Comparison of ENCODE assay signal across 18 cellular contexts in the genomic region with DNA sequence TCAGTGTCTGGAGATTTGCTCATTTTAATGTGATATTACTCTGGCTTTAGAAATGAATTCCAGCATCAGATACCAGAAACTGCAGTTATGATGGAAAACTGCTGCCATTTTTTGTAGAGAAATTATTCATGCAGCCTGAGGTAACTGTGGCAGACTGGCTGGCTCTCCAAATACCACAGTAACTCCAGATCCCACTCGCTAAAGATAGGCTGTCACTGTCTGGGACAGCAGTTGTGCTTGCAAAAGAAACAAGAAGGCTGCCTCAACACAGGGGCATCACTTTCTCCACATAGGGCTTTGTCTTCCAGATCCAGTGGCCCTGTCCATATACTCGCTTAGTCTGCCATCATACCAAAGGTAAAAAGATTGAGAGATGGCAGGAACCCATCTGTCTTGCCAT. TPM values are rescaled to one million over a fixed set of nuclear protein-coding genes. Genes with fewer than 3 reads are reported as not detected.
DNase-seq lines count a peak whose midpoint lies in the region; ATAC-seq and TF ChIP-seq lines count a peak whose summit lies in the region.
"Had no signal": no experiment of that assay in that cellular context is flagged by ENCODE, and none has a peak within 500 bp of the region (broad histone marks: within the 10 kb centered on the region; RNA-seq: fewer than 3 reads in every experiment).

No MANE protein-coding gene starts in this region.

- no peak overlapping the region for H2BK120ac ChIP-seq in mesendoderm (ENCODE audit: low read depth, low read length)

- H3K4me1 Mint-ChIP-seq in GM23338 (peaks cover 58% of the 10 kb centered on the region), endodermal cell (peaks cover 53% of the 10 kb centered on the region)
- H3K4me1 Mint-ChIP-seq: B cell; CD4-positive, alpha-beta memory T cell had no signal

- H3K27ac Mint-ChIP-seq in GM23338 = no peak overlapping the region
- H3K27ac Mint-ChIP-seq in endodermal cell = peak overlapping the region; percentile 97
- H3K27ac Mint-ChIP-seq: B cell; CD4-positive, alpha-beta memory T cell had no signal

- no peaks in the 10 kb centered on the region; the same call in 1 of the 2 replicates for H3F3A ChIP-seq in GM23338 (replicated peaks; ENCODE audit: low read depth)
- H3F3A ChIP-seq in smooth muscle cell (ENCODE audit: low read depth) = no peaks in the 10 kb centered on the region

- no peak overlapping the region for H3K4me3 Mint-ChIP-seq in GM23338
- H3K4me3 Mint-ChIP-seq in endodermal cell = no peak overlapping the region
- H3K4me3 Mint-ChIP-seq: B cell; CD4-positive, alpha-beta memory T cell had no signal

- no peak overlapping the region for H4K8ac ChIP-seq in mesendoderm (ENCODE audit: low read depth, low read length)

- ATAC-seq in GM23338 = no peak
- ATAC-seq: HCT116 had no signal

- H3K27ac ChIP-seq in GM23338 (ENCODE audit: low read depth) (no peak overlapping the region), endodermal cell (ENCODE audit: low read depth, low read length) (no peak overlapping the region), mesendoderm (ENCODE audit: low read depth, low read length) (peak overlapping the region; percentile 75), smooth muscle cell (ENCODE audit: low read depth) (no peak overlapping the region)
- H3K27ac ChIP-seq: C4-2B, KMS-11 had no signal

- peak overlapping the region; percentile 79 for H3K56ac ChIP-seq in mesendoderm (ENCODE audit: low read length)

- H3K23ac ChIP-seq in mesendoderm (ENCODE audit: low read length) = no peak overlapping the region

- H3K27me3 ChIP-seq in GM23338 (ENCODE audit: insufficient read depth) (peaks cover 51% of the 10 kb centered on the region), endodermal cell (ENCODE audit: control insufficient read depth, insufficient read depth, low read length, poor library complexity, severe bottlenecking) (no peaks in the 10 kb centered on the region), mesendoderm (ENCODE audit: insufficient read depth, low read length, poor library complexity) (no peaks in the 10 kb centered on the region), smooth muscle cell (ENCODE audit: low read depth) (no peaks in the 10 kb centered on the region)

- H3K9me3 ChIP-seq in endodermal cell (ENCODE audit: control insufficient read depth, low read length) = no peaks in the 10 kb centered on the region
- H3K9me3 ChIP-seq in smooth muscle cell (replicated peaks; ENCODE audit: low read depth) = no peaks in the 10 kb centered on the region

- no peak overlapping the region for H4K5ac ChIP-seq in mesendoderm (ENCODE audit: low read length)

- no peak overlapping the region for H3K4me3 ChIP-seq in GM23338
- H3K4me3 ChIP-seq in endodermal cell (ENCODE audit: low read length) = peak overlapping the region; percentile 70
- no peak overlapping the region for H3K4me3 ChIP-seq in mesendoderm (ENCODE audit: low read length)
- no peak overlapping the region for H3K4me3 ChIP-seq in smooth muscle cell

- no peak for DNase-seq in GM23338 (ENCODE audit: low spot score)
- no peak for DNase-seq in endodermal cell
- DNase-seq in mesendoderm = peak; percentile 36
- DNase-seq in smooth muscle cell (lab: John Stamatoyannopoulos, UW; ENCODE audit: unreplicated experiment) = no peak
- DNase-seq in COLO829 (ENCODE audit: low spot score) = no peak
- DNase-seq in activated CD8-positive, alpha-beta memory T cell treated with anti-CD3 and anti-CD28 coated beads, Interleukin-2, amount 50 U/mL, for 4 hours = no peak
- DNase-seq in SKM-1 treated with dmso at 0.1 percent for 144 hours (lab: John Stamatoyannopoulos, UW; ENCODE audit: unreplicated experiment) = no peak
- DNase-seq: 8988T; ACHN; CD4-positive, alpha-beta memory T cell; COR-L47; DMS153; DMS79 treated with DMSO at 0.1 percent for 48 hours; EL had no signal

- H3K36me3 ChIP-seq in GM23338 (ENCODE audit: insufficient read depth) (no peaks in the 10 kb centered on the region), endodermal cell (ENCODE audit: control insufficient read depth, insufficient read depth, low read length) (peaks cover 44% of the 10 kb centered on the region), mesendoderm (ENCODE audit: control insufficient read depth, insufficient read depth, low read length) (no peaks in the 10 kb centered on the region), smooth muscle cell (ENCODE audit: low read depth) (no peaks in the 10 kb centered on the region)

- H2BK15ac ChIP-seq in mesendoderm (replicated peaks; ENCODE audit: low read depth) = no peak overlapping the region

- peaks cover 3% of the 10 kb centered on the region; the same call in 1 of the 3 replicates for H3K36me3 Mint-ChIP-seq in GM23338 (ENCODE audit: low read depth)
- peaks cover 18% of the 10 kb centered on the region for H3K36me3 Mint-ChIP-seq in endodermal cell (ENCODE audit: low read depth)
- H3K36me3 Mint-ChIP-seq: CD4-positive, alpha-beta memory T cell had no signal

- peak overlapping the region; percentile 6 for H3K4ac ChIP-seq in mesendoderm (ENCODE audit: low read depth, low read length)

- peak overlapping the region; percentile 96 for H2BK5ac ChIP-seq in mesendoderm (ENCODE audit: low read length)

- H4K20me1 ChIP-seq in GM23338 (replicated peaks; ENCODE audit: insufficient read depth) (no peaks in the 10 kb centered on the region), smooth muscle cell (ENCODE audit: low read depth) (no peaks in the 10 kb centered on the region)

- H3K27me3 Mint-ChIP-seq in GM23338 (ENCODE audit: insufficient read depth, low read depth, poor library complexity) (peaks cover 6% of the 10 kb centered on the region), endodermal cell (ENCODE audit: insufficient read depth) (no peaks in the 10 kb centered on the region)
- H3K27me3 Mint-ChIP-seq: B cell; CD4-positive, alpha-beta memory T cell had no signal

- H3K9ac ChIP-seq in endodermal cell (ENCODE audit: extremely low read depth, low read length, poor library complexity, severe bottlenecking) = peak overlapping the region; percentile 2
- H3K9ac ChIP-seq in mesendoderm (ENCODE audit: low read length) = peak overlapping the region; percentile 23
- no peak overlapping the region for H3K9ac ChIP-seq in smooth muscle cell (ENCODE audit: low read depth)
- H3K9ac ChIP-seq: KMS-11 had no signal

- H2AFZ ChIP-seq in GM23338 (no peak overlapping the region), smooth muscle cell (ENCODE audit: low read depth) (no peak overlapping the region)

- TF ChIP-seq CTCF in GM23338 (conservative IDR thresholded peaks at IDR 0.05; ENCODE audit: low read depth in 2 of 2) = no peak
- TF ChIP-seq CTCF in endodermal cell (conservative IDR thresholded peaks at IDR 0.05) = no peak
- no peak for TF ChIP-seq CTCF in smooth muscle cell (IDR thresholded peaks at IDR 0.05; ENCODE audit: borderline replicate concordance, insufficient read depth, poor library complexity, severe bottlenecking)

- H3K9me3 Mint-ChIP-seq in GM23338 = no peaks in the 10 kb centered on the region
- no peaks in the 10 kb centered on the region for H3K9me3 Mint-ChIP-seq in endodermal cell

- H3K4me2 ChIP-seq in GM23338 (peak overlapping the region; percentile 44), mesendoderm (ENCODE audit: low read length) (no peak overlapping the region), smooth muscle cell (peak overlapping the region; percentile 23)
- H3K4me2 ChIP-seq: KMS-11 had no signal

- peak overlapping the region; percentile 36 for H3K18ac ChIP-seq in mesendoderm (ENCODE audit: low read length)

- H3K79me1 ChIP-seq in mesendoderm (ENCODE audit: low read length) = no peaks in the 10 kb centered on the region

- H3K9me2 ChIP-seq in GM23338 (ENCODE audit: insufficient read depth) = no peaks in the 10 kb centered on the region

- H3K79me2 ChIP-seq in GM23338 (replicated peaks; ENCODE audit: insufficient read depth) = no peaks in the 10 kb centered on the region
- no peaks in the 10 kb centered on the region for H3K79me2 ChIP-seq in mesendoderm (ENCODE audit: control insufficient read depth, insufficient read depth, low read length)
- H3K79me2 ChIP-seq in smooth muscle cell (ENCODE audit: low read depth) = no peaks in the 10 kb centered on the region

- H3K4me1 ChIP-seq in GM23338 (ENCODE audit: insufficient read depth) = peaks cover 54% of the 10 kb centered on the region
- H3K4me1 ChIP-seq in endodermal cell (ENCODE audit: control insufficient read depth, insufficient read depth, low read length) = peaks cover 39% of the 10 kb centered on the region
- H3K4me1 ChIP-seq in mesendoderm (ENCODE audit: control insufficient read depth, low read depth, low read length) = peaks cover 20% of the 10 kb centered on the region
- peaks cover 9% of the 10 kb centered on the region for H3K4me1 ChIP-seq in smooth muscle cell (ENCODE audit: low read depth)

- peak overlapping the region; percentile 94 for H2AK5ac ChIP-seq in mesendoderm (ENCODE audit: low read length)

- WGBS in endodermal cell (ENCODE audit: insufficient coverage in 1 of 2, insufficient read length in 1 of 2), 2 experiments = 74 to 92% methylated on average over 2 of the region's 2 CpGs
- WGBS in mesendoderm (ENCODE audit: extremely low coverage, insufficient coverage, low lambda C conversion rate) = no CpG with 5 or more reads among the region's 2 CpGs
- WGBS in smooth muscle cell (ENCODE audit: low lambda C conversion rate) = 44% methylated on average over 2 of the region's 2 CpGs

RNA-seq across cellular contexts. Expression of a gene that starts 52.7 kb away (rescaled TPM):
- 8.3 and 18.6 TPM in 2 replicates for total RNA-seq in GM23338 (2014; rRNA removed; shearing (Covaris generic))
- polyA plus RNA-seq in GM23338 (2016; fragmentation: Nextera tagmentation; extraction: Ambion mirVana) (10.6 and 13.7 TPM in 2 replicates), smooth muscle cell (0.23 and 0.50 TPM in 2 replicates)
- total RNA-seq in endodermal cell (100 to 1,000 TPM; 205 to 216 TPM), smooth muscle cell (0.22 and 0.31 TPM in 2 replicates)
- polyA plus RNA-seq in endodermal cell (2013, experiment 1 of 2) = 64.9 TPM
- 72.0 TPM for polyA plus RNA-seq in endodermal cell (2013, experiment 2 of 2)
- 6.2 TPM for polyA plus RNA-seq in mesendoderm (2013, experiment 1 of 2)
- 8.5 TPM for polyA plus RNA-seq in mesendoderm (2013, experiment 2 of 2)
